Comparison of ENCODE assay signal across 29 cellular contexts in the genomic region with DNA sequence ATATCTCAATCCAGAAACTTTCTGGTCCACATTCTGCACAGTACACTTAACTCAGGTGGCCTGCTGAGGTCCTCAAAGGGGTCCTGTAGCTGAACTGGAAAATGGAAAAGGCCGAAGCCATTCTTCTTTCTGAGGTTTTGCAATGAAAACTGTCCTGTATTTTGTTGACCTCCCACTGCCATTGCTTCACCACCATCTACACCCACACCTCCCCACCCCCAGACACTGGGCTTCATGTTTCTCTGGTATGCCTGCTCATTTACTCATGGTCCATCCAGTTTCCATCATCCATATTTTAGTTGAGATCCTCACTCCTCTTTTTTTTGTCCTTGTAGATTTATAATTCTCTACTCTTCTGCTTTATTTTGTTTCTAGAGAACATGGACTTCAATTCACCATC.
"Had no signal": no experiment of that assay in that cellular context is flagged by ENCODE, and none has a peak within 500 bp of the region (broad histone marks: within the 10 kb centered on the region; RNA-seq: fewer than 3 reads in every experiment).

No MANE protein-coding gene starts in this region.

- FAIRE-seq: small intestine, urothelium cell line had no signal

- H3K27ac Mint-ChIP-seq: naive thymus-derived CD8-positive, alpha-beta T cell; natural killer cell treated with Interleukin-12 subunit alpha and Interleukin-12 subunit beta and Interleukin-15 and Interleukin-18, amount 100 ng/mL, for 72 hours; progenitor cell of endocrine pancreas; stimulated activated effector memory CD8-positive, alpha-beta T cell treated with anti-CD3 and anti-CD28 coated beads, Interleukin-12 subunit alpha, Interleukin-12 subunit beta, amount 100 ng/mL, for 72 hours; stimulated activated naive B cell treated with anti-CD40 and anti-IgM and Interleukin-4, amounts not matched to agents 10 μg/mL and 1 μg/mL and 100 μg/mL, for 72 hours; stimulated activated naive CD8-positive, alpha-beta T cell treated with anti-CD3 and anti-CD28 coated beads, Interleukin-15, Interleukin-2, amounts not matched to agents 100 ng/mL and 50 ng/mL, for 24 hours had no signal

- H3K4me1 Mint-ChIP-seq: stimulated activated effector memory CD8-positive, alpha-beta T cell treated with anti-CD3 and anti-CD28 coated beads, Interleukin-12 subunit alpha, Interleukin-12 subunit beta, amount 100 ng/mL, for 72 hours had no signal

- DNase-seq: naive thymus-derived CD8-positive, alpha-beta T cell; occipital lobe; ovary; posterior cingulate gyrus; psoas muscle; right cardiac atrium; right lobe of liver; sigmoid colon; small intestine; stimulated activated CD4-positive, alpha-beta T cell treated with anti-CD3 and anti-CD28 coated beads, Interleukin-15, amount 100 ng/mL, for 24 hours; stimulated activated CD4-positive, alpha-beta T cell treated with anti-CD3 and anti-CD28 coated beads, Interleukin-2, amount 100 ng/mL, for 24 hours; stimulated activated CD4-positive, alpha-beta T cell treated with anti-CD3 and anti-CD28 coated beads, Interleukin-2, amount 100 ng/mL, for 48 hours; stimulated activated CD4-positive, alpha-beta T cell treated with anti-CD3 and anti-CD28 coated beads, Interleukin-4, amount 100 ng/mL, for 24 hours; stimulated activated naive B cell treated with anti-CD40 and anti-IgM and Interleukin-4, amounts not matched to agents 10 μg/mL and 1 μg/mL and 100 μg/mL, for 72 hours; stimulated activated naive CD4-positive, alpha-beta T cell treated with Interleukin-2 at 50 U/mL for 16 hours; stomach; thyroid gland; trophoblast cell; upper lobe of left lung had no signal

- H3K36me3 Mint-ChIP-seq: naive thymus-derived CD8-positive, alpha-beta T cell; natural killer cell treated with Interleukin-12 subunit alpha and Interleukin-12 subunit beta and Interleukin-15 and Interleukin-18, amount 100 ng/mL, for 72 hours; neural progenitor cell; stimulated activated effector memory CD8-positive, alpha-beta T cell treated with anti-CD3 and anti-CD28 coated beads, Interleukin-12 subunit alpha, Interleukin-12 subunit beta, amount 100 ng/mL, for 72 hours; stimulated activated naive B cell treated with anti-CD40 and anti-IgM and Interleukin-4, amounts not matched to agents 10 μg/mL and 1 μg/mL and 100 μg/mL, for 72 hours had no signal

- H3K27me3 Mint-ChIP-seq: progenitor cell of endocrine pancreas; stimulated activated naive CD8-positive, alpha-beta T cell treated with anti-CD3 and anti-CD28 coated beads, Interleukin-15, Interleukin-2, amounts not matched to agents 100 ng/mL and 50 ng/mL, for 24 hours had no signal

- H3K9me3 ChIP-seq: ovary, psoas muscle, right lobe of liver, sigmoid colon, stomach, thoracic aorta, thyroid gland, tibial nerve, upper lobe of left lung, vagina had no signal

- H3K4me3 ChIP-seq: neural progenitor cell, ovary, psoas muscle, right lobe of liver, sigmoid colon, stomach, thoracic aorta, thyroid gland, tibial nerve, upper lobe of left lung, vagina had no signal

- H3K9ac ChIP-seq: neural progenitor cell, parathyroid adenoma had no signal

- H3K27ac ChIP-seq: neural progenitor cell, ovary, parathyroid adenoma, psoas muscle, right lobe of liver, sigmoid colon, stomach, thoracic aorta had no signal

- H3K9me3 Mint-ChIP-seq: natural killer cell treated with Interleukin-12 subunit alpha and Interleukin-12 subunit beta and Interleukin-15 and Interleukin-18, amount 100 ng/mL, for 72 hours; stimulated activated effector memory CD8-positive, alpha-beta T cell treated with anti-CD3 and anti-CD28 coated beads, Interleukin-12 subunit alpha, Interleukin-12 subunit beta, amount 100 ng/mL, for 72 hours; stimulated activated naive CD8-positive, alpha-beta T cell treated with anti-CD3 and anti-CD28 coated beads, Interleukin-15, Interleukin-2, amounts not matched to agents 100 ng/mL and 50 ng/mL, for 24 hours had no signal

- H3K4me1 ChIP-seq: neural progenitor cell, parathyroid adenoma, psoas muscle, right lobe of liver had no signal

- H3K4me3 Mint-ChIP-seq: naive thymus-derived CD8-positive, alpha-beta T cell; natural killer cell treated with Interleukin-12 subunit alpha and Interleukin-12 subunit beta and Interleukin-15 and Interleukin-18, amount 100 ng/mL, for 72 hours; neural progenitor cell; stimulated activated effector memory CD8-positive, alpha-beta T cell treated with anti-CD3 and anti-CD28 coated beads, Interleukin-12 subunit alpha, Interleukin-12 subunit beta, amount 100 ng/mL, for 72 hours; stimulated activated naive B cell treated with anti-CD40 and anti-IgM and Interleukin-4, amounts not matched to agents 10 μg/mL and 1 μg/mL and 100 μg/mL, for 72 hours; stimulated activated naive CD8-positive, alpha-beta T cell treated with anti-CD3 and anti-CD28 coated beads, Interleukin-15, Interleukin-2, amounts not matched to agents 100 ng/mL and 50 ng/mL, for 24 hours had no signal

- H3K36me3 ChIP-seq: neural progenitor cell, ovary, right lobe of liver, sigmoid colon, stomach, thoracic aorta, thyroid gland, tibial nerve, upper lobe of left lung, vagina had no signal
